Comparison of ENCODE assay signal across 8 cellular contexts in the genomic region with DNA sequence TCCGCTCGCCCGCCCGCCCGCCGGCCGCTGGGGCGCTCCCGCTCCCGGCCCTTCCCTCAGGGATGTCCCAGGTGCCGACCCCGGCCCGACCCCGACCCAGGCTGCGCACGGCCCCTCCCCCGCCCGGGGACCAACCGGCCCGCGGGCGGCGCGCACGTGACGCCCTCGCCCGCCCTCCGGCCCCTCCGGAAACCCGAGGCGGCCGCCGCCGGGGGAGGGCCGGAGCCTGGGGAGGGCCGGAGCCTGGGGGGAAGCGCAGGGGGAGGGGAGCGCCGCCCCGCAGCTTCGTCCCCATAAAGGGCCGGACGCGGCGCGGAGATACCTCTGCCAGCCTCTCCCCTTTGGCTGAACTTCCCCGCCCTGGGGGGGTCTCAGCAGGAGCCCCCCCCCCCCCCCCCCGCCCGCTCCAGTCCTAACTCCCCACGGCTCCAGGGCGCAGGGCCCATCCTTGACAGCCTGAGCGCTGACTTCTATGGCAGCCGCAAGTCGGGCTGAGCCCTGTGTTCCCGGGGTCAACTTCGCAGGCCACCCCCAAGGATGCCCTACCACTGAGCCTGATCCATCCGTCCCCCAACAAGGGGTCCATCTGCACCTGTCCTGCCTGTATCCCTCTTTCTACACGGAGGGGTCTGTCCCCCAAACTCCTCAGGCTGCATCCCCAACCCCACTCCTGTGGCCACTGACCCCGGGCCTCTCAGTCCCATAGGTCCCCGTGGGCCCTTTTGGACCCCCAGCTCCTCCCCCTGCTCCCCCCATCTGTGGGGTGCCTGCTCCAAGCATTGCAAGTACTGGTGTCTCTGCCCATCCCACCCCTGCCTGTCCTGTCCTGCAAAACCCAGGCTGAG. TPM values are rescaled to one million over a fixed set of nuclear protein-coding genes. Genes with fewer than 3 reads are reported as not detected.
DNase-seq lines count a peak whose midpoint lies in the region; ATAC-seq and TF ChIP-seq lines count a peak whose summit lies in the region.

A gene (minus strand): TSS at position 69 of the 845 bp plus-strand sequence. CDS start 174 bp downstream, outside the sequence.

- H3K27ac ChIP-seq in adipose tissue (ENCODE audit: low read depth, low read length) = no peak within 1 kb of the TSS
- H3K27ac ChIP-seq in iPS DF 6.9 (ENCODE audit: low read length) = no peak within 1 kb of the TSS
- no peak within 1 kb of the TSS for H3K27ac ChIP-seq in spleen

- H3K27ac Mint-ChIP-seq in IgD-negative memory B cell = no peak within 1 kb of the TSS

- no peak for ATAC-seq in GM19395 (IDR thresholded peaks at IDR 0.05; ENCODE audit: unreplicated experiment)

- 2 to 6% (median 5%) methylated on average over 30 to 58 of the region's 61 CpGs for WGBS in adipose tissue, 3 donors
- no CpG with 5 or more reads among the region's 61 CpGs for WGBS in iPS DF 6.9 (ENCODE audit: insufficient coverage, insufficient read length)
- WGBS in spleen, 5 donors = 3 to 16% (median 4%) methylated on average over 6 to 60 of the region's 61 CpGs

- H3K36me3 ChIP-seq in iPS DF 6.9 (ENCODE audit: control insufficient read depth, insufficient read depth, low read length) (0 out of 2 replicates have a peak, but pooled peaks cover 4% of the 10 kb centered on the region), spleen (peaks cover 0 to 2% (median 0%) of the 10 kb centered on the region in 6 donors)

- TF ChIP-seq CTCF in spleen (IDR thresholded peaks at IDR 0.05 in 8 of 11, conservative IDR thresholded peaks at IDR 0.05 in 3 of 11) = no peak

- H3K27me3 Mint-ChIP-seq in IgD-negative memory B cell = peaks cover 9% of the 10 kb centered on the region

- H3K4me1 ChIP-seq in iPS DF 6.9 (ENCODE audit: control insufficient read depth, insufficient read depth, low read length) (peaks cover 11% of the 10 kb centered on the region), spleen (peaks cover 5 to 32% (median 21%) of the 10 kb centered on the region in 6 donors)

- peaks cover 0 to 6% (median 0%) of the 10 kb centered on the region in 3 donors for H3K4me1 Mint-ChIP-seq in IgD-negative memory B cell

- intact Hi-C loops in spleen (cut with DNase I; ENCODE audit: low total_unique reads) = no loop called here

- DNase-seq in SKM-1 treated with dmso at 0.1 percent for 144 hours (lab: John Stamatoyannopoulos, UW; ENCODE audit: unreplicated experiment) (peak; percentile 38), SKM-1 (lab: John Stamatoyannopoulos, UW; ENCODE audit: unreplicated experiment) (no peak), iPS DF 6.9 (ENCODE audit: low read depth, low spot score) (no peak), spleen (no peak), epidermal melanocyte (ENCODE audit: insufficient read length, low spot score) (no peak)

- no peaks in the 10 kb centered on the region for H3K36me3 Mint-ChIP-seq in IgD-negative memory B cell

- peak within 1 kb of the TSS; percentile 26 to 91 (median 61) for H3K4me3 Mint-ChIP-seq in IgD-negative memory B cell

- H3K9me3 Mint-ChIP-seq in IgD-negative memory B cell = no peaks in the 10 kb centered on the region

- no peak for TF ChIP-seq POLR2A in spleen (IDR thresholded peaks at IDR 0.05)

- H3K9me3 ChIP-seq in iPS DF 6.9 (ENCODE audit: control insufficient read depth, insufficient read depth, low read length) = no peaks in the 10 kb centered on the region
- H3K9me3 ChIP-seq in spleen = no peaks in the 10 kb centered on the region

- peaks cover 4% of the 10 kb centered on the region for H3K27me3 ChIP-seq in iPS DF 6.9 (ENCODE audit: control insufficient read depth, insufficient read depth, low read length)
- H3K27me3 ChIP-seq in spleen (replicated peaks in 1 of 7) = peaks cover 0 to 69% (median 23%) of the 10 kb centered on the region in 7 donors

- peak within 1 kb of the TSS; percentile 71; the same call in 1 of the 2 replicates for H3K4me3 ChIP-seq in iPS DF 6.9 (ENCODE audit: low read length)
- H3K4me3 ChIP-seq in spleen = peak within 1 kb of the TSS in 7 of 8 donors; percentile 32 to 73 (median 38)

RNA-seq across cellular contexts. Expression of the gene that starts here (rescaled TPM):
- polyA plus RNA-seq in IgD-negative memory B cell (0.94 TPM), adipose tissue (10 to 100 TPM in 2 of 3 donors, 1 to 10 TPM in 1; 4.7 to 17.6 (median 15.7) TPM), spleen (10 to 100 TPM in 1 of 3 donors, 1 to 10 TPM in 2; 6.9 to 11.0 (median 9.0) TPM)
- total RNA-seq in spleen = 10 to 100 TPM in 2 of 7 donors, 1 to 10 TPM in 5; 3.9 to 11.6 (median 6.4) TPM
